7 cellular contexts compared by ENCODE assay signal in the genomic region with DNA sequence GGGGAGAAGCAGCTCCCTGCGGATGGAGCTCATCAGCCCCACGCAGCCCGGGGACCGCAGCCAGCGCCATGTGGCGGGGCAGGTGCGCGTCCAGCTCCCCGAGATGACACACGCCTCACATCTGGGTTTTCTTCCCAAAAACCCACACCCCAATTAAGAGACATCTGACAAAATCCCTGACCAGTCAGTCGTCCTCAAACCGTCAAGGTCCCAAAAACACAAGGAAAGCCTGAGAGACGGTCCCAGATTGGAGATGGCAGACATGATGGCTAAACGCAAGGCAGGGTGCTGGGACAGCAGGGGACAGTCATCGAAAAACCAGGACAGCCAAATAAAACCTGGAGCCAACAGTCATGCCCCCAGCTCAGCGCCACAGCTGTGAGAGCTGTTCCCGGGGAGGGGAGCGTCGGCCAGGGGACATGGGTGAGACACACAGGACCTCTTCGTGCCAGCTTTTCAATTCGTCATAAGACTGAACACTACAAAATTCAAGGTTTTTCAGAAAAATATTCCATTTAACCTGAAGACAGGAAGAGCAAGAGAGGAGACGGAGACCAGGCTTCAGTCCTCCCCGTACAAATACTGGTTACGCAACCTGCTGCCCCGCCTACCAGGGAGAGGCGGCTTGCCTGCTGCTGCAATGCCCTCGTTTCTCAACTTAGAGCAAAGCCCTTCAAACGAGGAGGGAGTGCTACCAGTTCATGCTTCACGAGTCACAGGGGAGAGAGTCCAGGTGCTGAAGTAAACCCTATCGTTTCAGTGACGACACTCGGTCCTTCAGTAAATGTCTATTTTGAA. TPM values are rescaled to one million over a fixed set of nuclear protein-coding genes. Genes with fewer than 3 reads are reported as not detected.
DNase-seq lines count a peak whose midpoint lies in the region; ATAC-seq and TF ChIP-seq lines count a peak whose summit lies in the region.

No MANE protein-coding gene starts in this region.

- no peaks in the 10 kb centered on the region for H3K9me3 Mint-ChIP-seq in activated CD4-positive, alpha-beta memory T cell treated with anti-CD3 and anti-CD28 coated beads, Interleukin-2, amount 10 ng/mL, durations not matched to agents 7 days and 5 days

- H3K27ac ChIP-seq in right cardiac atrium (ENCODE audit: low read length) (no peak overlapping the region), gastrocnemius medialis (peak overlapping the region; percentile 89 to 94 (median 92))

- peak; percentile 76 to 78 for TF ChIP-seq POLR2A in gastrocnemius medialis (IDR thresholded peaks at IDR 0.05)

- H3K4me1 Mint-ChIP-seq in activated CD4-positive, alpha-beta memory T cell treated with anti-CD3 and anti-CD28 coated beads, Interleukin-2, amount 10 ng/mL, durations not matched to agents 7 days and 5 days = no peaks in the 10 kb centered on the region

- H3K27me3 Mint-ChIP-seq in activated CD4-positive, alpha-beta memory T cell treated with anti-CD3 and anti-CD28 coated beads, Interleukin-2, amount 10 ng/mL, durations not matched to agents 7 days and 5 days = no peaks in the 10 kb centered on the region

- TF ChIP-seq CTCF in gastrocnemius medialis (IDR thresholded peaks at IDR 0.05 in 4 of 5, conservative IDR thresholded peaks at IDR 0.05 in 1 of 5) (no peak), BE2C (IDR thresholded peaks at IDR 0.05; ENCODE audit: low read depth, low read length) (no peak)

- no peaks in the 10 kb centered on the region for H3K36me3 Mint-ChIP-seq in activated CD4-positive, alpha-beta memory T cell treated with anti-CD3 and anti-CD28 coated beads, Interleukin-2, amount 10 ng/mL, durations not matched to agents 7 days and 5 days (ENCODE audit: low read depth)

- H3K36me3 ChIP-seq in gastrocnemius medialis (peaks cover 0 to 9% of the 10 kb centered on the region in 2 donors), MG63 (no peaks in the 10 kb centered on the region), BE2C (no peaks in the 10 kb centered on the region)

- peak; percentile 91 to 92 for DNase-seq in Kasumi-1 (lab: John Stamatoyannopoulos, UW)
- peak; percentile 13 for DNase-seq in activated CD4-positive, alpha-beta memory T cell treated with anti-CD3 and anti-CD28 coated beads, Interleukin-2, amount 10 ng/mL, durations not matched to agents 7 days and 5 days
- peak; percentile 86 to 93 (median 89) for DNase-seq in right cardiac atrium
- peak; percentile 92 to 96 for DNase-seq in gastrocnemius medialis
- no peak for DNase-seq in MG63
- no peak for DNase-seq in BE2C

- no peak overlapping the region for H3K4me3 Mint-ChIP-seq in activated CD4-positive, alpha-beta memory T cell treated with anti-CD3 and anti-CD28 coated beads, Interleukin-2, amount 10 ng/mL, durations not matched to agents 7 days and 5 days

- in situ Hi-C loops in gastrocnemius medialis (cut with MboI; ENCODE audit: low sequenced_read_pairs in 4 of 4) = no loop called here

- WGBS in right cardiac atrium = 72% methylated on average over 32 of the region's 32 CpGs

- ATAC-seq in right cardiac atrium = peak; percentile 81 to 82
- ATAC-seq in gastrocnemius medialis = peak; percentile 81 to 85
- ATAC-seq in HG02970 (IDR thresholded peaks at IDR 0.05; ENCODE audit: low FRiP score, unreplicated experiment) = no peak

- H3K9me3 ChIP-seq in right cardiac atrium (ENCODE audit: control insufficient read depth, low read length) = no peaks in the 10 kb centered on the region
- no peaks in the 10 kb centered on the region for H3K9me3 ChIP-seq in gastrocnemius medialis
- no peaks in the 10 kb centered on the region for H3K9me3 ChIP-seq in MG63
- no peaks in the 10 kb centered on the region for H3K9me3 ChIP-seq in BE2C

- no peak overlapping the region for H3K27ac Mint-ChIP-seq in activated CD4-positive, alpha-beta memory T cell treated with anti-CD3 and anti-CD28 coated beads, Interleukin-2, amount 10 ng/mL, durations not matched to agents 7 days and 5 days

- POLR2A ChIA-PET in activated CD4-positive, alpha-beta memory T cell treated with anti-CD3 and anti-CD28 coated beads, Interleukin-2, amount 10 ng/mL, durations not matched to agents 7 days and 5 days (lab: Charles Lee) = no interaction called here

- H3K27me3 ChIP-seq in right cardiac atrium (ENCODE audit: control insufficient read depth, insufficient read depth) (no peaks in the 10 kb centered on the region), gastrocnemius medialis (no peaks in the 10 kb centered on the region), MG63 (no peaks in the 10 kb centered on the region), BE2C (no peaks in the 10 kb centered on the region)

- H3K4me3 ChIP-seq in right cardiac atrium (ENCODE audit: low read length) = no peak overlapping the region
- H3K4me3 ChIP-seq in gastrocnemius medialis = peak overlapping the region; percentile 28 to 35 (median 32)
- H3K4me3 ChIP-seq in MG63 = no peak overlapping the region
- no peak overlapping the region for H3K4me3 ChIP-seq in BE2C (ENCODE audit: low read depth, low read length)

- intact Hi-C loops in right cardiac atrium (cut with DNase I) = no loop called here
- intact Hi-C loops in gastrocnemius medialis (cut with DNase I; ENCODE audit: low total_unique reads) = loop anchor here (1.0 to 10.0 kb wide), 7 partner anchors 9 to 443 kb away; partner anchors contain the start of gene BRSK2

- CTCF ChIA-PET in activated CD4-positive, alpha-beta memory T cell treated with anti-CD3 and anti-CD28 coated beads, Interleukin-2, amount 10 ng/mL, durations not matched to agents 7 days and 5 days (lab: Charles Lee) = no interaction called here

- peaks cover 5% of the 10 kb centered on the region for H3K4me1 ChIP-seq in right cardiac atrium (ENCODE audit: control insufficient read depth, insufficient read depth, low read length)
- peaks cover 36 to 39% of the 10 kb centered on the region in 2 donors for H3K4me1 ChIP-seq in gastrocnemius medialis
- H3K4me1 ChIP-seq in BE2C = no peaks in the 10 kb centered on the region

RNA-seq across cellular contexts. Expression of gene TOLLIP, which starts 10.5 kb away (rescaled TPM):
- total RNA-seq in activated CD4-positive, alpha-beta memory T cell treated with anti-CD3 and anti-CD28 coated beads, Interleukin-2, amount 10 ng/mL, durations not matched to agents 7 days and 5 days = 10 to 100 TPM; 33.9 to 36.8 TPM
- total RNA-seq in right cardiac atrium (10 to 100 TPM; 42.2 to 53.6 (median 46.0) TPM), gastrocnemius medialis (10 to 100 TPM; 49.8 to 91.7 (median 85.0) TPM)
- polyA plus RNA-seq in right cardiac atrium = 32.6 TPM
- total RNA-seq in MG63 (2014; rRNA removed; shearing (Covaris generic); ENCODE audit: low replicate concordance) = 20.6 and 27.3 TPM in 2 replicates
- 38.5 TPM for polyA plus RNA-seq in BE2C (2012; ENCODE audit: insufficient read depth, insufficient read length, low read depth)

Comparison
In these comparisons a context has a peak if more than half of its experiments do, and no peak if none do; other contexts are left out.
1. DNase-seq: peak in Kasumi-1 (2 of 2), activated CD4-positive, alpha-beta memory T cell treated with anti-CD3 and anti-CD28 coated beads, Interleukin-2, amount 10 ng/mL, durations not matched to agents 7 days and 5 days (single experiment), right cardiac atrium (3 of 3) and gastrocnemius medialis (2 of 2); none in MG63 (single experiment) and BE2C (single experiment).
2. H3K4me3 ChIP-seq: peak in gastrocnemius medialis (4 of 4); none in right cardiac atrium (single experiment), MG63 (single experiment) and BE2C (single experiment).